Comparison of ENCODE assay signal across 29 cellular contexts in genomic region chr6:104601756-104602155, GRCh38.
DNase-seq lines count a peak whose midpoint lies in the region; ATAC-seq, FAIRE-seq and TF ChIP-seq lines count a peak whose summit lies in the region.
"Had no signal": no experiment of that assay in that cellular context is flagged by ENCODE, and none has a peak within 500 bp of the region (broad histone marks: within the 10 kb centered on the region; RNA-seq: fewer than 3 reads in every experiment).

No MANE protein-coding gene starts in this region.

- H3K27me3 ChIP-seq in liver (ENCODE audit: control insufficient read depth in 4 of 4, insufficient read depth in 4 of 4, low read length in 3 of 4) = no peaks in the 10 kb centered on the region
- no peaks in the 10 kb centered on the region for H3K27me3 ChIP-seq in HepG2 (ENCODE audit: control insufficient read depth in 1 of 2, insufficient read depth in 2 of 2, low read length in 2 of 2)
- H3K27me3 ChIP-seq in right lobe of liver = no peaks in the 10 kb centered on the region
- H3K27me3 ChIP-seq: upper lobe of left lung had no signal

- H3K79me2 ChIP-seq in HepG2 (ENCODE audit: insufficient read depth, low read length) = no peaks in the 10 kb centered on the region

- TF ChIP-seq RAD21 in liver (IDR thresholded peaks at IDR 0.05) = no peak
- TF ChIP-seq RAD21 in HepG2 (CRISPR knock-in tag; IDR thresholded peaks at IDR 0.05) = no peak

- no peaks in the 10 kb centered on the region for H3K9me3 Mint-ChIP-seq in stimulated activated naive B cell treated with anti-CD40 and anti-IgM and Interleukin-4, amounts not matched to agents 10 μg/mL and 1 μg/mL and 100 μg/mL, for 72 hours
- H3K9me3 Mint-ChIP-seq: activated naive CD4-positive, alpha-beta T cell treated with anti-CD3 and anti-CD28 coated beads, Interleukin-2, amount 10 ng/mL, durations not matched to agents 7 days and 5 days; activated T-helper 17 cell treated with anti-CD3 and anti-CD28 coated beads, Interleukin-2, amount 50 U/mL, for 72 hours; naive B cell had no signal

- peaks cover 2 to 6% of the 10 kb centered on the region in 2 donors for H3K4me1 Mint-ChIP-seq in stimulated activated naive B cell treated with anti-CD40 and anti-IgM and Interleukin-4, amounts not matched to agents 10 μg/mL and 1 μg/mL and 100 μg/mL, for 72 hours
- H3K4me1 Mint-ChIP-seq: activated T-helper 17 cell treated with anti-CD3 and anti-CD28 coated beads, Interleukin-2, amount 50 U/mL, for 72 hours; naive B cell had no signal

- intact Hi-C loops in HepG2 (cut with micrococcal nuclease; ENCODE audit: unreplicated experiment) (no loop called here), right lobe of liver (cut with DNase I) (no loop called here)

- POLR2A ChIA-PET in HepG2 (lab: Yijun Ruan, JAX) = no interaction called here

- H3K36me3 Mint-ChIP-seq in stimulated activated naive B cell treated with anti-CD40 and anti-IgM and Interleukin-4, amounts not matched to agents 10 μg/mL and 1 μg/mL and 100 μg/mL, for 72 hours = no peaks in the 10 kb centered on the region
- H3K36me3 Mint-ChIP-seq: activated naive CD4-positive, alpha-beta T cell treated with anti-CD3 and anti-CD28 coated beads, Interleukin-2, amount 10 ng/mL, durations not matched to agents 7 days and 5 days; naive B cell had no signal

- no peaks in the 10 kb centered on the region for H3K27me3 Mint-ChIP-seq in stimulated activated naive B cell treated with anti-CD40 and anti-IgM and Interleukin-4, amounts not matched to agents 10 μg/mL and 1 μg/mL and 100 μg/mL, for 72 hours
- H3K27me3 Mint-ChIP-seq: activated naive CD4-positive, alpha-beta T cell treated with anti-CD3 and anti-CD28 coated beads, Interleukin-2, amount 10 ng/mL, durations not matched to agents 7 days and 5 days; activated T-helper 17 cell treated with anti-CD3 and anti-CD28 coated beads, Interleukin-2, amount 50 U/mL, for 72 hours; naive B cell; progenitor cell of endocrine pancreas had no signal

- H3K4me3 ChIP-seq in liver (ENCODE audit: low read depth in 1 of 3, low read length in 3 of 3) (no peak overlapping the region), HepG2 (replicated peaks in 1 of 3; ENCODE audit: insufficient read depth in 1 of 3, low read depth in 2 of 3, low read length in 3 of 3) (no peak overlapping the region), right lobe of liver (no peak overlapping the region)
- H3K4me3 ChIP-seq: A549, left ventricle myocardium inferior had no signal

- DNase-seq in HepG2 (ENCODE audit: low spot score) (no peak), caudate nucleus (lab: John Stamatoyannopoulos, UW) (peak in 1 of 61 donors; percentile 2), right lobe of liver (no peak), NCI-H2107 treated with DMSO at 0.1 percent for 48 hours (lab: John Stamatoyannopoulos, UW; ENCODE audit: unreplicated experiment) (no peak), urothelium cell line (ENCODE audit: low spot score) (no peak)
- no peak for DNase-seq in stimulated activated CD4-positive, alpha-beta T cell treated with anti-CD3 and anti-CD28 coated beads, Interleukin-1b, Interleukin-23, amount 100 ng/mL, for 48 hours
- no peak for DNase-seq in stimulated activated naive B cell treated with anti-CD40 and anti-IgM and Interleukin-4, amounts not matched to agents 10 μg/mL and 1 μg/mL and 100 μg/mL, for 72 hours
- DNase-seq: activated CD4-positive, alpha-beta T cell treated with anti-CD3 and anti-CD28 coated beads for 4 hours; activated naive CD4-positive, alpha-beta T cell treated with anti-CD3 and anti-CD28 coated beads, Interleukin-2, amount 10 ng/mL, durations not matched to agents 7 days and 5 days; effector CD4-positive, alpha-beta T cell; H7; KBM-7; left ventricle myocardium inferior; naive B cell; NCI-H1105 treated with DMSO at 0.1 percent for 48 hours; NCI-H1930; NCI-H524 treated with DMSO at 0.1 percent for 48 hours; stimulated activated CD4-positive, alpha-beta T cell treated with anti-CD3 and anti-CD28 coated beads, Interleukin-4, amount 100 ng/mL, for 4 hours; substantia nigra; SW 1271; upper lobe of left lung had no signal

- CTCF ChIA-PET in HepG2 (lab: Yijun Ruan, JAX; ENCODE audit: low intra/inter-chr PET ratio, low total read pairs) = no interaction called here

- TF ChIP-seq POLR2A in HepG2 (IDR thresholded peaks at IDR 0.05; ENCODE audit: insufficient read depth in 1 of 2, low read depth in 2 of 2, low read length in 2 of 2) (no peak), right lobe of liver (IDR thresholded peaks at IDR 0.05) (no peak)

- H3K4me2 ChIP-seq in HepG2 (ENCODE audit: low read depth, low read length) = no peak overlapping the region
- H3K4me2 ChIP-seq: A549 had no signal

- no peak overlapping the region for H2AFZ ChIP-seq in HepG2 (ENCODE audit: low read length)

- 33% methylated on average over 3 of the region's 3 CpGs for WGBS in liver
- 0% methylated on average over 3 of the region's 3 CpGs for WGBS in HepG2 (ENCODE audit: low lambda C conversion rate)
- WGBS in right lobe of liver (ENCODE audit: insufficient coverage, low coverage, low lambda C conversion rate, missing lambda C conversion rate) = 19% methylated on average over 3 of the region's 3 CpGs

- H3K36me3 ChIP-seq in liver (ENCODE audit: control insufficient read depth in 4 of 4, insufficient read depth in 3 of 4, low read depth in 1 of 4, low read length in 3 of 4) = no peaks in the 10 kb centered on the region
- no peaks in the 10 kb centered on the region for H3K36me3 ChIP-seq in HepG2 (replicated peaks in 1 of 2; ENCODE audit: control insufficient read depth in 1 of 2, insufficient read depth in 2 of 2, low read length in 2 of 2)
- H3K36me3 ChIP-seq in right lobe of liver = no peaks in the 10 kb centered on the region
- H3K36me3 ChIP-seq: left ventricle myocardium inferior, upper lobe of left lung had no signal

- in situ Hi-C loops in HepG2 (cut with HindIII; ENCODE audit: extremely low pct_ligation_motif_present, low pct_unique_long_range_greater_than_20kb) = no loop called here

- H3K9me3 ChIP-seq in liver (ENCODE audit: control insufficient read depth in 4 of 4, low read length in 3 of 4) (no peaks in the 10 kb centered on the region), HepG2 (ENCODE audit: low read length) (no peaks in the 10 kb centered on the region), right lobe of liver (no peaks in the 10 kb centered on the region)
- H3K9me3 ChIP-seq: A549, left ventricle myocardium inferior, upper lobe of left lung had no signal

- no peaks in the 10 kb centered on the region for H4K20me1 ChIP-seq in HepG2 (ENCODE audit: insufficient read depth, low read length)

- no peak overlapping the region for H3K27ac Mint-ChIP-seq in stimulated activated naive B cell treated with anti-CD40 and anti-IgM and Interleukin-4, amounts not matched to agents 10 μg/mL and 1 μg/mL and 100 μg/mL, for 72 hours
- H3K27ac Mint-ChIP-seq: activated naive CD4-positive, alpha-beta T cell treated with anti-CD3 and anti-CD28 coated beads, Interleukin-2, amount 10 ng/mL, durations not matched to agents 7 days and 5 days; activated T-helper 17 cell treated with anti-CD3 and anti-CD28 coated beads, Interleukin-2, amount 50 U/mL, for 72 hours; naive B cell; progenitor cell of endocrine pancreas had no signal

- no peak overlapping the region for H3K4me3 Mint-ChIP-seq in stimulated activated naive B cell treated with anti-CD40 and anti-IgM and Interleukin-4, amounts not matched to agents 10 μg/mL and 1 μg/mL and 100 μg/mL, for 72 hours
- H3K4me3 Mint-ChIP-seq: activated naive CD4-positive, alpha-beta T cell treated with anti-CD3 and anti-CD28 coated beads, Interleukin-2, amount 10 ng/mL, durations not matched to agents 7 days and 5 days; activated T-helper 17 cell treated with anti-CD3 and anti-CD28 coated beads, Interleukin-2, amount 50 U/mL, for 72 hours; naive B cell had no signal

- no peak for FAIRE-seq in HepG2 (lab: Jason Lieb, UNC)
- FAIRE-seq in urothelium cell line (lab: Jason Lieb, UNC) = no peak
- FAIRE-seq: A549, colon, GM12892, islet of Langerhans had no signal

- no peak for TF ChIP-seq CTCF in liver (IDR thresholded peaks at IDR 0.05; ENCODE audit: low read depth, low read length, missing input control)
- TF ChIP-seq CTCF in HepG2 (CRISPR knock-in tag; IDR thresholded peaks at IDR 0.05) = no peak
- TF ChIP-seq CTCF in right lobe of liver (IDR thresholded peaks at IDR 0.05) = no peak

- no peak overlapping the region for H3K9ac ChIP-seq in liver (ENCODE audit: low read depth in 1 of 2, low read length in 2 of 2)
- no peak overlapping the region for H3K9ac ChIP-seq in HepG2 (ENCODE audit: insufficient read depth, low read depth, low read length)

- BruUV-seq in HepG2 (replicated peaks; lab: Mats Ljungman, UMichigan) = no TSS peak

- H3K4me1 ChIP-seq in liver (ENCODE audit: control insufficient read depth in 4 of 4, insufficient read depth in 4 of 4, low read length in 3 of 4) (no peaks in the 10 kb centered on the region), HepG2 (ENCODE audit: insufficient read depth, low read length) (no peaks in the 10 kb centered on the region), right lobe of liver (peaks cover 0 to 4% (median 0%) of the 10 kb centered on the region in 4 donors)
- H3K4me1 ChIP-seq: A549 had no signal

- ATAC-seq in HepG2 = no peak
- ATAC-seq in right lobe of liver = peak in 3 of 4 donors; percentile 74 to 92 (median 86)
- ATAC-seq in stimulated activated naive B cell treated with anti-CD40 and anti-IgM and Interleukin-4, amounts not matched to agents 10 μg/mL and 1 μg/mL and 100 μg/mL, for 72 hours (replicated peaks) = no peak
- ATAC-seq: A549; activated T-helper 17 cell treated with anti-CD3 and anti-CD28 coated beads, Interleukin-2, amount 50 U/mL, for 72 hours; Right ventricle myocardium inferior had no signal

- no peak for TF ChIP-seq EP300 in HepG2 (IDR thresholded peaks at IDR 0.05; ENCODE audit: low read depth in 2 of 2, low read length in 2 of 2)
- no peak for TF ChIP-seq EP300 in HepG2 (CRISPR knock-in tag; IDR thresholded peaks at IDR 0.05; ENCODE audit: borderline replicate concordance)

- H3K27ac ChIP-seq in liver (ENCODE audit: low read depth in 1 of 2, low read length in 2 of 2) (no peak overlapping the region), HepG2 (ENCODE audit: extremely low read length, insufficient read depth, low read length) (no peak overlapping the region), caudate nucleus (ENCODE audit: low read depth, low read length) (peak overlapping the region; percentile 32), right lobe of liver (no peak overlapping the region)
- H3K27ac ChIP-seq: A549, left ventricle myocardium inferior, upper lobe of left lung had no signal

TF ChIP-seq in liver, 16 proteins besides CTCF, POLR2A, EP300 and RAD21 (continues in another document):
- TF ChIP-seq GABPA (IDR thresholded peaks at IDR 0.05 in 1 of 2, conservative IDR thresholded peaks at IDR 0.05 in 1 of 2) (no peak), TAF1 (conservative IDR thresholded peaks at IDR 0.05) (no peak), NR2F2 (IDR thresholded peaks at IDR 0.05) (no peak), SP1 (IDR thresholded peaks at IDR 0.05) (no peak)

Comparison
In these comparisons a context has a peak if more than half of its experiments do, and no peak if none do; other contexts are left out.
1. ATAC-seq: peak in right lobe of liver (3 of 4); none in HepG2 (single experiment) and stimulated activated naive B cell treated with anti-CD40 and anti-IgM and Interleukin-4, amounts not matched to agents 10 μg/mL and 1 μg/mL and 100 μg/mL, for 72 hours (0 of 2).